ENCODE assay signal across 23 cellular contexts in genomic region chr15:46059921-46060565, GRCh38.
"Had no signal": no experiment of that assay in that cellular context is flagged by ENCODE, and none has a peak within 500 bp of the region (broad histone marks: within the 10 kb centered on the region; RNA-seq: fewer than 3 reads in every experiment).

No MANE protein-coding gene starts in this region.

- H3K9me3 ChIP-seq: esophagus squamous epithelium, gastroesophageal sphincter, thoracic aorta, upper lobe of left lung had no signal

- H3K36me3 ChIP-seq: esophagus squamous epithelium, gastroesophageal sphincter, spleen, thoracic aorta, upper lobe of left lung, WERI-Rb-1 had no signal

- DNase-seq: activated CD4-positive, alpha-beta T cell treated with anti-CD3 and anti-CD28 coated beads, Interleukin-2, amount 10 ng/mL, durations not matched to agents 7 days and 5 days; activated CD4-positive, CD25-positive, alpha-beta regulatory T cell treated with anti-CD3 and anti-CD28 coated beads, Interleukin-2, amount 50 U/mL, for 72 hours; activated CD8-positive, alpha-beta memory T cell treated with anti-CD3 and anti-CD28 coated beads, Interleukin-2, amount 10 ng/mL, durations not matched to agents 7 days and 5 days; activated CD8-positive, alpha-beta T cell treated with anti-CD3 and anti-CD28 coated beads for 36 hours; activated effector memory CD4-positive, alpha-beta T cell treated with anti-CD3 and anti-CD28 coated beads, Interleukin-2, amount 50 U/mL, for 16 hours; activated naive CD4-positive, alpha-beta T cell treated with anti-CD3 and anti-CD28 coated beads, Interleukin-2, amount 10 ng/mL, durations not matched to agents 7 days and 5 days; activated T-cell treated with anti-CD3 and anti-CD28 coated beads for 4 hours; effector memory CD8-positive, alpha-beta T cell; esophagus squamous epithelium; head of caudate nucleus; left cardiac atrium; naive B cell; posterior cingulate gyrus; spleen; stimulated activated CD4-positive, alpha-beta T cell treated with anti-CD3 and anti-CD28 coated beads, Interleukin-4, amount 100 ng/mL, for 1 hour; stimulated activated naive CD4-positive, alpha-beta T cell treated with Interleukin-2 at 50 U/mL for 16 hours; T-helper 2 cell; upper lobe of left lung; WERI-Rb-1 had no signal

- H3K4me3 ChIP-seq: dorsolateral prefrontal cortex, esophagus squamous epithelium, gastroesophageal sphincter, lung, spleen, thoracic aorta, upper lobe of left lung had no signal

- ATAC-seq: activated CD8-positive, alpha-beta memory T cell treated with anti-CD3 and anti-CD28 coated beads, Interleukin-2, amount 10 ng/mL, durations not matched to agents 7 days and 5 days; activated CD8-positive, alpha-beta T cell treated with anti-CD3 and anti-CD28 coated beads for 36 hours; effector memory CD8-positive, alpha-beta T cell; gastroesophageal sphincter had no signal

- H3K27me3 ChIP-seq: dorsolateral prefrontal cortex, esophagus squamous epithelium, gastroesophageal sphincter, spleen, upper lobe of left lung had no signal

- H3K4me1 ChIP-seq: esophagus squamous epithelium, gastroesophageal sphincter, spleen, upper lobe of left lung had no signal

- H3K27ac ChIP-seq: esophagus squamous epithelium, gastroesophageal sphincter, spleen, thoracic aorta, upper lobe of left lung, WERI-Rb-1 had no signal
